Comparison of ENCODE assay signal across 15 cellular contexts in the genomic region with DNA sequence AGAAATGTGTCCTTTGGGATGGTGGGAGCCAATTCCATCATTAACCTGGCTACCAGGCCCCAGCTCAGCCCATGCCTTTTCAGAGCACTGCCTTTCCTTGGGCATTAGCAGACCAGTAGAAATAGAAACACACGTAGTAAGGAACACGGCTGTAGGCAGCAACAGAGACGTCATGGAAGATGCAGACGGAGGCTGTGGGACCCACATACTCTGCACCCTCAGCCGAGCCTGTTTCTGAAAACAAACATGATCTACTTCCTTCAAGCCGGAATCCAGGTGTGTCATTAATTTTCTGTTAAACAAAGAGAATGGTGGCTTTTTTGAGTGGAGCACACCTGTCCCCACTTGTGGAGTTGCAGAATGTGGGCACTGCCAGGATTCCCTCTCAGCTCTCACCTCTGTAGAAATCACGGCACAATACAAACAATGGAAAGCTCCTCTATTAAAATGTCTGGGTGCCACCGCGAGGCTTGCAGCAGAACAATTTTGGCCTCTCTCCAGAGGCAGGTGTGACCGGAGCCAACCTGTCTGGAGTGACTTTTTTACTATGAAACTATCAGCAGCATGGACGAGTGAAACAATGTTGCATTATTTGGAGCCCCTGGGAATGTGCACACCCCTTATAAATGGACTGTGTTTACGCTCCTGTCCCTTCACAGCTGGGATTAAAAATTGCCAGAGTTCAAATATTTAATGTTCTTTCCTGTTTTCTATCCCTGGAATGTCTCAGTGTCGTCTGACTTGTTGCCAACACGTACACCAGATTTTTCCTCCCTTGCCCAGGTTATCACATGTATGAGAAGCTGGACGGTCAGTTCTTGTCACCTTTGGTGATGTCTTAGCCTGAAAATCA. TPM values are rescaled to one million over a fixed set of nuclear protein-coding genes. Genes with fewer than 3 reads are reported as not detected.
DNase-seq lines count a peak whose midpoint lies in the region; ATAC-seq and TF ChIP-seq lines count a peak whose summit lies in the region.
"Had no signal": no experiment of that assay in that cellular context is flagged by ENCODE, and none has a peak within 500 bp of the region (broad histone marks: within the 10 kb centered on the region; RNA-seq: fewer than 3 reads in every experiment).

No MANE protein-coding gene starts in this region.

- peaks cover 0 to 6% (median 0%) of the 10 kb centered on the region in 9 donors for H3K9me3 Mint-ChIP-seq in naive thymus-derived CD8-positive, alpha-beta T cell

- no peaks in the 10 kb centered on the region for H3K9me3 ChIP-seq in colonic mucosa
- no peaks in the 10 kb centered on the region for H3K9me3 ChIP-seq in prostate gland

- DNase-seq in NCI-H2171 (lab: John Stamatoyannopoulos, UW) (peak; percentile 52), colonic mucosa (peak; percentile 64), prostate gland (ENCODE audit: low spot score) (peak; percentile 93)
- no peak for DNase-seq in effector CD4-positive, alpha-beta T cell
- DNase-seq in central memory CD4-positive, alpha-beta T cell: no peak
- no peak for DNase-seq in naive thymus-derived CD8-positive, alpha-beta T cell
- DNase-seq: heart left ventricle, mesenchymal stem cell, NCI-H446 had no signal

- TF ChIP-seq EP300 in Ishikawa (IDR thresholded peaks at IDR 0.05; ENCODE audit: borderline replicate concordance): peak; percentile 76; the same call in 1 of the 2 replicates

- no peak overlapping the region for H3K9ac ChIP-seq in colonic mucosa (ENCODE audit: low read depth in 2 of 2, low read length in 2 of 2)

- H3K4me1 ChIP-seq in colonic mucosa (no peaks in the 10 kb centered on the region), prostate gland (replicated peaks) (no peaks in the 10 kb centered on the region)
- H3K4me1 ChIP-seq: heart left ventricle had no signal

- H3K36me3 ChIP-seq in colonic mucosa (no peaks in the 10 kb centered on the region), prostate gland (no peaks in the 10 kb centered on the region)
- H3K36me3 ChIP-seq: heart left ventricle had no signal

- peaks cover 9 to 29% (median 22%) of the 10 kb centered on the region in 4 donors for H3K4me1 Mint-ChIP-seq in naive thymus-derived CD8-positive, alpha-beta T cell

- no peak overlapping the region for H3K27ac Mint-ChIP-seq in naive thymus-derived CD8-positive, alpha-beta T cell
- H3K27ac Mint-ChIP-seq: stimulated activated memory B cell treated with anti-CD40 and anti-IgM and Interleukin-4, amounts not matched to agents 10 μg/mL and 1 μg/mL and 100 μg/mL, for 72 hours had no signal

- ATAC-seq in naive thymus-derived CD8-positive, alpha-beta T cell: no peak
- ATAC-seq in GM18861 (IDR thresholded peaks at IDR 0.05; ENCODE audit: unreplicated experiment): no peak
- ATAC-seq: heart left ventricle; stimulated activated memory B cell treated with anti-CD40 and anti-IgM and Interleukin-4, amounts not matched to agents 10 μg/mL and 1 μg/mL and 100 μg/mL, for 72 hours had no signal

- WGBS in prostate gland: 23% methylated on average over 15 of the region's 15 CpGs

- H3K27ac ChIP-seq in colonic mucosa (no peak overlapping the region), prostate gland (peak overlapping the region; percentile 39 to 48)
- H3K27ac ChIP-seq: heart left ventricle had no signal

- no peak for TF ChIP-seq POLR2A in prostate gland (IDR thresholded peaks at IDR 0.05)

- H3K4me3 Mint-ChIP-seq in naive thymus-derived CD8-positive, alpha-beta T cell: peak overlapping the region in 1 of 10 donors; percentile 43
- H3K4me3 Mint-ChIP-seq: stimulated activated memory B cell treated with anti-CD40 and anti-IgM and Interleukin-4, amounts not matched to agents 10 μg/mL and 1 μg/mL and 100 μg/mL, for 72 hours had no signal

- H3K4me3 ChIP-seq in colonic mucosa (no peak overlapping the region), prostate gland (no peak overlapping the region)
- H3K4me3 ChIP-seq: heart left ventricle had no signal

- POLR2A ChIA-PET in naive thymus-derived CD8-positive, alpha-beta T cell (lab: Charles Lee): no interaction called here

- intact Hi-C loops in colonic mucosa (cut with DNase I) (no loop called here), prostate gland (cut with DNase I) (no loop called here)

- TF ChIP-seq CTCF in colonic mucosa (IDR thresholded peaks at IDR 0.05) (no peak), prostate gland (IDR thresholded peaks at IDR 0.05) (peak in 1 of 4 experiments; percentile 32)

- peak; percentile 50 for TF ChIP-seq RAD21 in Ishikawa (IDR thresholded peaks at IDR 0.05; ENCODE audit: low read depth)

- H3K27me3 ChIP-seq in colonic mucosa: no peaks in the 10 kb centered on the region
- H3K27me3 ChIP-seq in prostate gland (replicated peaks; ENCODE audit: insufficient read depth): no peaks in the 10 kb centered on the region

- peaks cover 0 to 1% (median 0%) of the 10 kb centered on the region in 3 donors for H3K36me3 Mint-ChIP-seq in naive thymus-derived CD8-positive, alpha-beta T cell
- H3K36me3 Mint-ChIP-seq: stimulated activated memory B cell treated with anti-CD40 and anti-IgM and Interleukin-4, amounts not matched to agents 10 μg/mL and 1 μg/mL and 100 μg/mL, for 72 hours had no signal

- H3K27me3 Mint-ChIP-seq in naive thymus-derived CD8-positive, alpha-beta T cell: peaks cover 0 to 17% (median 4%) of the 10 kb centered on the region in 5 donors

TF ChIP-seq in Ishikawa, 13 proteins besides CTCF, POLR2A, EP300 and RAD21:
- no peak for TF ChIP-seq ZBTB7A (IDR thresholded peaks at IDR 0.05; ENCODE audit: low read depth)
- no peak for TF ChIP-seq TAF1 (IDR thresholded peaks at IDR 0.05; ENCODE audit: low read depth)
- TF ChIP-seq CREB1 (IDR thresholded peaks at IDR 0.05; ENCODE audit: low read depth): no peak
- TF ChIP-seq, protein P1, sequence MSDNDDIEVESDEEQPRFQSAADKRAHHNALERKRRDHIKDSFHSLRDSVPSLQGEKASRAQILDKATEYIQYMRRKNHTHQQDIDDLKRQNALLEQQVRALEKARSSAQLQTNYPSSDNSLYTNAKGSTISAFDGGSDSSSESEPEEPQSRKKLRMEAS (IDR thresholded peaks at IDR 0.05): peak; percentile 77
- TF ChIP-seq EGR1 (IDR thresholded peaks at IDR 0.05): no peak
- TF ChIP-seq, protein P2, sequence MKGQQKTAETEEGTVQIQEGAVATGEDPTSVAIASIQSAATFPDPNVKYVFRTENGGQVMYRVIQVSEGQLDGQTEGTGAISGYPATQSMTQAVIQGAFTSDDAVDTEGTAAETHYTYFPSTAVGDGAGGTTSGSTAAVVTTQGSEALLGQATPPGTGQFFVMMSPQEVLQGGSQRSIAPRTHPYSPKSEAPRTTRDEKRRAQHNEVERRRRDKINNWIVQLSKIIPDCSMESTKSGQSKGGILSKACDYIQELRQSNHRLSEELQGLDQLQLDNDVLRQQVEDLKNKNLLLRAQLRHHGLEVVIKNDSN (IDR thresholded peaks at IDR 0.05): 0 out of 2 replicates have a peak, but pooled peaks have one; percentile 6
- TF ChIP-seq FOXM1 (IDR thresholded peaks at IDR 0.05; ENCODE audit: borderline replicate concordance, low read depth): no peak
- TF ChIP-seq CEBPB (IDR thresholded peaks at IDR 0.05): peak; percentile 7; the same call in 1 of the 2 replicates
- peak; percentile 69 for TF ChIP-seq TCF12 (IDR thresholded peaks at IDR 0.05; ENCODE audit: low read depth)
- no peak for TF ChIP-seq YY1 (IDR thresholded peaks at IDR 0.05; ENCODE audit: low read depth)
- peak; percentile 91 for TF ChIP-seq NFIC (IDR thresholded peaks at IDR 0.05)
- TF ChIP-seq, protein P3, sequence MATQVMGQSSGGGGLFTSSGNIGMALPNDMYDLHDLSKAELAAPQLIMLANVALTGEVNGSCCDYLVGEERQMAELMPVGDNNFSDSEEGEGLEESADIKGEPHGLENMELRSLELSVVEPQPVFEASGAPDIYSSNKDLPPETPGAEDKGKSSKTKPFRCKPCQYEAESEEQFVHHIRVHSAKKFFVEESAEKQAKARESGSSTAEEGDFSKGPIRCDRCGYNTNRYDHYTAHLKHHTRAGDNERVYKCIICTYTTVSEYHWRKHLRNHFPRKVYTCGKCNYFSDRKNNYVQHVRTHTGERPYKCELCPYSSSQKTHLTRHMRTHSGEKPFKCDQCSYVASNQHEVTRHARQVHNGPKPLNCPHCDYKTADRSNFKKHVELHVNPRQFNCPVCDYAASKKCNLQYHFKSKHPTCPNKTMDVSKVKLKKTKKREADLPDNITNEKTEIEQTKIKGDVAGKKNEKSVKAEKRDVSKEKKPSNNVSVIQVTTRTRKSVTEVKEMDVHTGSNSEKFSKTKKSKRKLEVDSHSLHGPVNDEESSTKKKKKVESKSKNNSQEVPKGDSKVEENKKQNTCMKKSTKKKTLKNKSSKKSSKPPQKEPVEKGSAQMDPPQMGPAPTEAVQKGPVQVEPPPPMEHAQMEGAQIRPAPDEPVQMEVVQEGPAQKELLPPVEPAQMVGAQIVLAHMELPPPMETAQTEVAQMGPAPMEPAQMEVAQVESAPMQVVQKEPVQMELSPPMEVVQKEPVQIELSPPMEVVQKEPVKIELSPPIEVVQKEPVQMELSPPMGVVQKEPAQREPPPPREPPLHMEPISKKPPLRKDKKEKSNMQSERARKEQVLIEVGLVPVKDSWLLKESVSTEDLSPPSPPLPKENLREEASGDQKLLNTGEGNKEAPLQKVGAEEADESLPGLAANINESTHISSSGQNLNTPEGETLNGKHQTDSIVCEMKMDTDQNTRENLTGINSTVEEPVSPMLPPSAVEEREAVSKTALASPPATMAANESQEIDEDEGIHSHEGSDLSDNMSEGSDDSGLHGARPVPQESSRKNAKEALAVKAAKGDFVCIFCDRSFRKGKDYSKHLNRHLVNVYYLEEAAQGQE (IDR thresholded peaks at IDR 0.05; ENCODE audit: low read depth): no peak
- peak; percentile 63 for TF ChIP-seq TEAD4 (IDR thresholded peaks at IDR 0.05)
TF ChIP-seq in Ishikawa: peak in this region for 6.

RNA-seq across cellular contexts. Expression of a gene that starts 31.7 kb away (rescaled TPM):
- total RNA-seq in colonic mucosa (not detected), prostate gland (not detected)
- total RNA-seq in naive thymus-derived CD8-positive, alpha-beta T cell: not detected
- not detected for polyA plus RNA-seq in naive thymus-derived CD8-positive, alpha-beta T cell
- total RNA-seq: heart left ventricle, posterior vena cava had no signal
- polyA plus RNA-seq: adipose tissue, BJ, heart left ventricle had no signal

Comparison
In these comparisons a context has a peak if more than half of its experiments do, and no peak if none do; other contexts are left out.
1. DNase-seq: peak in NCI-H2171 (single experiment), colonic mucosa (single experiment) and prostate gland (single experiment); none in effector CD4-positive, alpha-beta T cell (single experiment), central memory CD4-positive, alpha-beta T cell (single experiment) and naive thymus-derived CD8-positive, alpha-beta T cell (0 of 10).